Comparison of ENCODE assay signal across 12 cellular contexts in genomic region chr16:1330931-1331711, GRCh38. TPM values are rescaled to one million over a fixed set of nuclear protein-coding genes. Genes with fewer than 3 reads are reported as not detected.
DNase-seq lines count a peak whose midpoint lies in the region; ATAC-seq and TF ChIP-seq lines count a peak whose summit lies in the region.
"Had no signal": no experiment of that assay in that cellular context is flagged by ENCODE, and none has a peak within 500 bp of the region (broad histone marks: within the 10 kb centered on the region; RNA-seq: fewer than 3 reads in every experiment).

No MANE protein-coding gene starts in this region.

- no peaks in the 10 kb centered on the region for H3K9me3 Mint-ChIP-seq in T-helper 1 cell treated with Interleukin-12 subunit alpha and Interleukin-12 subunit beta and Interleukin-4 antibody, amounts not matched to agents 30 μg/mL and 1 μg/mL, for 36 hours

- H3K4me1 ChIP-seq in liver (ENCODE audit: control insufficient read depth in 4 of 4, insufficient read depth in 4 of 4, low read length in 3 of 4) (peaks cover 6 to 15% (median 11%) of the 10 kb centered on the region in 4 donors), subcutaneous abdominal adipose tissue (ENCODE audit: control insufficient read depth in 5 of 5, insufficient read depth in 5 of 5, low read length in 5 of 5) (peaks cover 1 to 39% (median 30%) of the 10 kb centered on the region in 5 donors)

- no peak overlapping the region for H3K27ac Mint-ChIP-seq in T-helper 1 cell treated with Interleukin-12 subunit alpha and Interleukin-12 subunit beta and Interleukin-4 antibody, amounts not matched to agents 30 μg/mL and 1 μg/mL, for 36 hours

- H3K27ac ChIP-seq in liver (ENCODE audit: low read depth in 1 of 2, low read length in 2 of 2) (peak overlapping the region; percentile 5 to 7), subcutaneous abdominal adipose tissue (ENCODE audit: low read depth, low read length) (peak overlapping the region; percentile 50)
- H3K27ac ChIP-seq: GM23248, HL-60 had no signal

- H3K4me3 ChIP-seq in WI38 (ENCODE audit: low read depth, low read length) = peak overlapping the region; percentile 9; the same call in 1 of the 2 replicates
- H3K4me3 ChIP-seq in liver (ENCODE audit: low read depth in 1 of 3, low read length in 3 of 3) = peak overlapping the region in 1 of 3 donors; percentile 10
- peak overlapping the region; percentile 1 to 67 (median 62) for H3K4me3 ChIP-seq in subcutaneous abdominal adipose tissue (ENCODE audit: low read depth in 1 of 5, low read length in 5 of 5)
- H3K4me3 ChIP-seq: GM23248 had no signal

- H3K9ac ChIP-seq in liver (ENCODE audit: low read depth in 1 of 2, low read length in 2 of 2) (peak overlapping the region in 1 of 2 donors; percentile 8), subcutaneous abdominal adipose tissue (ENCODE audit: low read length in 5 of 5) (peak overlapping the region in 2 of 5 donors; percentile 20 to 46)
- H3K9ac ChIP-seq: GM23248 had no signal

- no peak for TF ChIP-seq RAD21 in liver (IDR thresholded peaks at IDR 0.05)

- peaks cover 27% of the 10 kb centered on the region for H3K27me3 Mint-ChIP-seq in T-helper 1 cell treated with Interleukin-12 subunit alpha and Interleukin-12 subunit beta and Interleukin-4 antibody, amounts not matched to agents 30 μg/mL and 1 μg/mL, for 36 hours (ENCODE audit: low read depth)

- no peak for ATAC-seq in HG02852 (IDR thresholded peaks at IDR 0.05; ENCODE audit: unreplicated experiment)

- H3K27me3 ChIP-seq in liver (ENCODE audit: control insufficient read depth in 4 of 4, insufficient read depth in 4 of 4, low read length in 3 of 4) = peaks cover 0 to 2% (median 0%) of the 10 kb centered on the region in 4 donors
- H3K27me3 ChIP-seq in subcutaneous abdominal adipose tissue (ENCODE audit: control insufficient read depth in 5 of 5, insufficient read depth in 4 of 5, low read length in 5 of 5) = peaks cover 26 to 41% (median 33%) of the 10 kb centered on the region in 5 donors

- peaks cover 0 to 3% (median 0%) of the 10 kb centered on the region in 4 donors for H3K9me3 ChIP-seq in liver (ENCODE audit: control insufficient read depth in 4 of 4, low read length in 3 of 4)
- H3K9me3 ChIP-seq in subcutaneous abdominal adipose tissue (ENCODE audit: control insufficient read depth in 5 of 5, low read length in 5 of 5) = peaks cover 0 to 7% (median 3%) of the 10 kb centered on the region in 5 donors
- H3K9me3 ChIP-seq: pancreas had no signal

- peak overlapping the region; percentile 55 for H3K4me3 Mint-ChIP-seq in T-helper 1 cell treated with Interleukin-12 subunit alpha and Interleukin-12 subunit beta and Interleukin-4 antibody, amounts not matched to agents 30 μg/mL and 1 μg/mL, for 36 hours

- H3K36me3 Mint-ChIP-seq in T-helper 1 cell treated with Interleukin-12 subunit alpha and Interleukin-12 subunit beta and Interleukin-4 antibody, amounts not matched to agents 30 μg/mL and 1 μg/mL, for 36 hours (ENCODE audit: low read depth) = no peaks in the 10 kb centered on the region

- peaks cover 7% of the 10 kb centered on the region for H3K4me1 Mint-ChIP-seq in T-helper 1 cell treated with Interleukin-12 subunit alpha and Interleukin-12 subunit beta and Interleukin-4 antibody, amounts not matched to agents 30 μg/mL and 1 μg/mL, for 36 hours (ENCODE audit: low read depth)

- DNase-seq in T-helper 1 cell = no peak
- DNase-seq in head of caudate nucleus = no peak
- no peak for DNase-seq in SKM-1 (lab: John Stamatoyannopoulos, UW; ENCODE audit: unreplicated experiment)
- DNase-seq: NCI-H2171 had no signal

- WGBS in liver = 49% methylated on average over 22 of the region's 22 CpGs

- intact Hi-C loops in head of caudate nucleus (cut with DNase I) = no loop called here

- no peak for TF ChIP-seq CTCF in WI38 (IDR thresholded peaks at IDR 0.05; ENCODE audit: low read depth, low read length)
- no peak for TF ChIP-seq CTCF in liver (IDR thresholded peaks at IDR 0.05; ENCODE audit: low read depth, low read length, missing input control)

- no peaks in the 10 kb centered on the region for H3K36me3 ChIP-seq in liver (ENCODE audit: control insufficient read depth in 4 of 4, insufficient read depth in 3 of 4, low read depth in 1 of 4, low read length in 3 of 4)
- no peaks in the 10 kb centered on the region for H3K36me3 ChIP-seq in subcutaneous abdominal adipose tissue (ENCODE audit: control insufficient read depth in 5 of 5, insufficient read depth in 5 of 5, low read length in 5 of 5)
- H3K36me3 ChIP-seq: pancreas had no signal

TF ChIP-seq in liver, 16 proteins besides CTCF, POLR2A, EP300 and RAD21:
- TF ChIP-seq TAF1 (conservative IDR thresholded peaks at IDR 0.05) (no peak), RXRA (IDR thresholded peaks at IDR 0.05) (no peak), ZBTB33 (IDR thresholded peaks at IDR 0.05) (no peak), FOXA2 (IDR thresholded peaks at IDR 0.05) (no peak), HNF4A (conservative IDR thresholded peaks at IDR 0.05) (no peak), NR2F2 (IDR thresholded peaks at IDR 0.05) (no peak), GABPA (IDR thresholded peaks at IDR 0.05 in 1 of 2, conservative IDR thresholded peaks at IDR 0.05 in 1 of 2) (no peak), YY1 (IDR thresholded peaks at IDR 0.05) (no peak), REST (IDR thresholded peaks at IDR 0.05) (no peak), EGR1 (IDR thresholded peaks at IDR 0.05; ENCODE audit: low read depth in 2 of 2) (no peak), HNF4G (IDR thresholded peaks at IDR 0.05) (no peak), FOXA1 (IDR thresholded peaks at IDR 0.05) (no peak)

RNA-seq across cellular contexts. Expression of gene BAIAP3, which starts 2.3 kb away (rescaled TPM):
- total RNA-seq in liver = 1 to 10 TPM; 2.3 to 2.8 TPM
- polyA plus RNA-seq in liver = 1 to 10 TPM; 1.6 to 3.8 TPM

RNA-seq across cellular contexts. Expression of gene TSR3, which starts 20.6 kb away (rescaled TPM):
- total RNA-seq in liver = 10 to 100 TPM; 20.3 to 29.5 TPM
- 10 to 100 TPM; 28.3 to 29.9 TPM for polyA plus RNA-seq in liver

RNA-seq across cellular contexts. Expression of gene GNPTG, which starts 20.6 kb away (rescaled TPM):
- 10 to 100 TPM; 24.4 to 31.4 TPM for total RNA-seq in liver
- 10 to 100 TPM; 50.7 to 79.6 TPM for polyA plus RNA-seq in liver

RNA-seq across cellular contexts. Expression of gene UBE2I, which starts 21.7 kb away (rescaled TPM):
- 10 to 100 TPM; 21.8 to 23.9 TPM for total RNA-seq in liver
- 10 to 100 TPM; 19.4 to 23.2 TPM for polyA plus RNA-seq in liver
